1 cellular context compared by ENCODE assay signal in the genomic region with DNA sequence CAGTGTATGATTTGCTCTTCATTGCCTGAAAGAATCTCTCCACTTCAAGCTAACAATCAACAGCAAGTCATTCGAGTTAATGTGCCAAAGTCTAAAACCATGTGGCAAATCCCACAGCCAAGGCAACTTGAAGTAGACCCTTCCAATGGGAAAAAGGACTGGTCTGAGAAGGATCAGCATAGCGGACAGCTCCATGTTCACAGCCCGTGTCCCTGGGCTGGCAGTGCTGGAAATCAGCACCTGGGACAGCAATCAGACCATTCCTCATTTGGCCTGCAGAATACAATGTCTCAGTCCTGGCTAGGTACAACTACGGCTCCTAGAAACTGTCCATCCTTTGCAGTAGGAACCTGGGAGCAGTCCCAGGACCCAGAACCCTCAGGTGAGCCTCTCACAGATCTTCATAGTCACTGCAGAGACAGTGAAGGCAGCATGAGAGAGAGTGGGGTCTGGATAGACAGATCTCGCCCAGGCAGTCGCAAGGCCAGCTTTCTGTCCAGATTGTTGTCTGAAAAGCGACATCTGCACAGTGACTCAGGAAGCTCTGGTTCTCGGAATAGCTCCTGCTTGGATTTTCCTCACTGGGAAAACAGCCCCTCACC.
TF ChIP-seq lines count a peak whose summit lies in the region.

No MANE protein-coding gene starts in this region.

TF ChIP-seq in HepG2, 621 proteins besides CTCF, POLR2A, EP300 and RAD21 (continued from another document and continues in another):
- TF ChIP-seq, protein P1, sequence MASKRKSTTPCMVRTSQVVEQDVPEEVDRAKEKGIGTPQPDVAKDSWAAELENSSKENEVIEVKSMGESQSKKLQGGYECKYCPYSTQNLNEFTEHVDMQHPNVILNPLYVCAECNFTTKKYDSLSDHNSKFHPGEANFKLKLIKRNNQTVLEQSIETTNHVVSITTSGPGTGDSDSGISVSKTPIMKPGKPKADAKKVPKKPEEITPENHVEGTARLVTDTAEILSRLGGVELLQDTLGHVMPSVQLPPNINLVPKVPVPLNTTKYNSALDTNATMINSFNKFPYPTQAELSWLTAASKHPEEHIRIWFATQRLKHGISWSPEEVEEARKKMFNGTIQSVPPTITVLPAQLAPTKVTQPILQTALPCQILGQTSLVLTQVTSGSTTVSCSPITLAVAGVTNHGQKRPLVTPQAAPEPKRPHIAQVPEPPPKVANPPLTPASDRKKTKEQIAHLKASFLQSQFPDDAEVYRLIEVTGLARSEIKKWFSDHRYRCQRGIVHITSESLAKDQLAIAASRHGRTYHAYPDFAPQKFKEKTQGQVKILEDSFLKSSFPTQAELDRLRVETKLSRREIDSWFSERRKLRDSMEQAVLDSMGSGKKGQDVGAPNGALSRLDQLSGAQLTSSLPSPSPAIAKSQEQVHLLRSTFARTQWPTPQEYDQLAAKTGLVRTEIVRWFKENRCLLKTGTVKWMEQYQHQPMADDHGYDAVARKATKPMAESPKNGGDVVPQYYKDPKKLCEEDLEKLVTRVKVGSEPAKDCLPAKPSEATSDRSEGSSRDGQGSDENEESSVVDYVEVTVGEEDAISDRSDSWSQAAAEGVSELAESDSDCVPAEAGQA (IDR thresholded peaks at IDR 0.05; ENCODE audit: low read depth) = no peak
- TF ChIP-seq, protein P1 (CRISPR knock-in tag; IDR thresholded peaks at IDR 0.05; ENCODE audit: borderline replicate concordance) = peak; percentile 80; the same call in 1 of the 2 replicates
- TF ChIP-seq FOXJ3 (CRISPR knock-in tag; IDR thresholded peaks at IDR 0.05; ENCODE audit: borderline replicate concordance) = no peak
- TF ChIP-seq ZNF7 (CRISPR knock-in tag; IDR thresholded peaks at IDR 0.05) = peak; percentile 58; the same call in 1 of the 2 replicates
- peak; percentile 84; the same call in 1 of the 2 replicates for TF ChIP-seq SATB2 (CRISPR knock-in tag; IDR thresholded peaks at IDR 0.05)
- TF ChIP-seq ZNF589 (CRISPR knock-in tag; conservative IDR thresholded peaks at IDR 0.05) = peak; percentile 95
- TF ChIP-seq MYC (CRISPR knock-in tag; IDR thresholded peaks at IDR 0.05; ENCODE audit: borderline replicate concordance) = 0 out of 2 replicates have a peak, but pooled peaks have one; percentile 21
- no peak for TF ChIP-seq ZNF550 (CRISPR knock-in tag; IDR thresholded peaks at IDR 0.05; ENCODE audit: borderline replicate concordance)
- no peak for TF ChIP-seq ZNF614 (CRISPR knock-in tag; IDR thresholded peaks at IDR 0.05; ENCODE audit: borderline replicate concordance)
- peak; percentile 91; the same call in 1 of the 2 replicates for TF ChIP-seq AHR (CRISPR knock-in tag; IDR thresholded peaks at IDR 0.05)
- TF ChIP-seq ZC3H4 (CRISPR knock-in tag; IDR thresholded peaks at IDR 0.05; ENCODE audit: borderline replicate concordance) = peak; percentile 62; the same call in 1 of the 2 replicates
- TF ChIP-seq ZNF577 (CRISPR knock-in tag; IDR thresholded peaks at IDR 0.05; ENCODE audit: borderline replicate concordance, low read depth) = no peak
- TF ChIP-seq ZNF224 (CRISPR knock-in tag; IDR thresholded peaks at IDR 0.05) = peak; percentile 69; the same call in 1 of the 2 replicates
- 0 out of 2 replicates have a peak, but pooled peaks have one; percentile 46 for TF ChIP-seq ZNF333 (CRISPR knock-in tag; IDR thresholded peaks at IDR 0.05; ENCODE audit: borderline replicate concordance)
- TF ChIP-seq ZNF816 (CRISPR knock-in tag; IDR thresholded peaks at IDR 0.05; ENCODE audit: borderline replicate concordance) = no peak
- no peak for TF ChIP-seq ZNF292 (CRISPR knock-in tag; IDR thresholded peaks at IDR 0.05; ENCODE audit: borderline replicate concordance, low read depth)
- no peak for TF ChIP-seq FOXC1 (CRISPR knock-in tag; IDR thresholded peaks at IDR 0.05; ENCODE audit: borderline replicate concordance)
- peak; percentile 44; the same call in 1 of the 2 replicates for TF ChIP-seq ZNF891 (CRISPR knock-in tag; IDR thresholded peaks at IDR 0.05)
- TF ChIP-seq ZNF619 (CRISPR knock-in tag; IDR thresholded peaks at IDR 0.05) = no peak
- TF ChIP-seq ARNT2 (CRISPR knock-in tag; IDR thresholded peaks at IDR 0.05; ENCODE audit: low read depth) = no peak
- TF ChIP-seq CEBPG (CRISPR knock-in tag; IDR thresholded peaks at IDR 0.05) = no peak
- TF ChIP-seq ZNF24 (IDR thresholded peaks at IDR 0.05) = no peak
- TF ChIP-seq ZNF773 (CRISPR knock-in tag; IDR thresholded peaks at IDR 0.05; ENCODE audit: borderline replicate concordance) = peak; percentile 94
- TF ChIP-seq ZNF530 (CRISPR knock-in tag; IDR thresholded peaks at IDR 0.05; ENCODE audit: low read depth) = 0 out of 2 replicates have a peak, but pooled peaks have one; percentile 73
- no peak for TF ChIP-seq ZNF33B (CRISPR knock-in tag; IDR thresholded peaks at IDR 0.05)
- no peak for TF ChIP-seq ZNF44 (CRISPR knock-in tag; IDR thresholded peaks at IDR 0.05)
- TF ChIP-seq ATF1 (CRISPR knock-in tag; IDR thresholded peaks at IDR 0.05) = no peak
- TF ChIP-seq SAFB2 (CRISPR knock-in tag; IDR thresholded peaks at IDR 0.05; ENCODE audit: borderline replicate concordance, low read depth) = no peak
- no peak for TF ChIP-seq ZNF788 (CRISPR knock-in tag; IDR thresholded peaks at IDR 0.05; ENCODE audit: borderline replicate concordance)
- 0 out of 2 replicates have a peak, but pooled peaks have one; percentile 32 for TF ChIP-seq ZBTB2 (CRISPR knock-in tag; IDR thresholded peaks at IDR 0.05; ENCODE audit: low read depth)
- TF ChIP-seq PITX1 (CRISPR knock-in tag; IDR thresholded peaks at IDR 0.05) = no peak
- TF ChIP-seq HNRNPUL1 (IDR thresholded peaks at IDR 0.05; ENCODE audit: low read depth, low read length) = no peak
- no peak for TF ChIP-seq ADNP (CRISPR knock-in tag; IDR thresholded peaks at IDR 0.05)
- no peak for TF ChIP-seq ZNF354B (CRISPR knock-in tag; IDR thresholded peaks at IDR 0.05)
- no peak for TF ChIP-seq ZNF75D (CRISPR knock-in tag; IDR thresholded peaks at IDR 0.05; ENCODE audit: borderline replicate concordance)
- peak; percentile 75; the same call in 1 of the 2 replicates for TF ChIP-seq ZFP1 (CRISPR knock-in tag; IDR thresholded peaks at IDR 0.05)
- no peak for TF ChIP-seq ZNF180 (CRISPR knock-in tag; IDR thresholded peaks at IDR 0.05; ENCODE audit: borderline replicate concordance, low read depth)
- peak; percentile 60 for TF ChIP-seq ELF3 (CRISPR knock-in tag; IDR thresholded peaks at IDR 0.05)
- TF ChIP-seq SRSF4 (IDR thresholded peaks at IDR 0.05; ENCODE audit: low read depth, low read length, poor library complexity, severe bottlenecking) = no peak
- TF ChIP-seq BCLAF1 (IDR thresholded peaks at IDR 0.05) = no peak
- TF ChIP-seq, protein P2, sequence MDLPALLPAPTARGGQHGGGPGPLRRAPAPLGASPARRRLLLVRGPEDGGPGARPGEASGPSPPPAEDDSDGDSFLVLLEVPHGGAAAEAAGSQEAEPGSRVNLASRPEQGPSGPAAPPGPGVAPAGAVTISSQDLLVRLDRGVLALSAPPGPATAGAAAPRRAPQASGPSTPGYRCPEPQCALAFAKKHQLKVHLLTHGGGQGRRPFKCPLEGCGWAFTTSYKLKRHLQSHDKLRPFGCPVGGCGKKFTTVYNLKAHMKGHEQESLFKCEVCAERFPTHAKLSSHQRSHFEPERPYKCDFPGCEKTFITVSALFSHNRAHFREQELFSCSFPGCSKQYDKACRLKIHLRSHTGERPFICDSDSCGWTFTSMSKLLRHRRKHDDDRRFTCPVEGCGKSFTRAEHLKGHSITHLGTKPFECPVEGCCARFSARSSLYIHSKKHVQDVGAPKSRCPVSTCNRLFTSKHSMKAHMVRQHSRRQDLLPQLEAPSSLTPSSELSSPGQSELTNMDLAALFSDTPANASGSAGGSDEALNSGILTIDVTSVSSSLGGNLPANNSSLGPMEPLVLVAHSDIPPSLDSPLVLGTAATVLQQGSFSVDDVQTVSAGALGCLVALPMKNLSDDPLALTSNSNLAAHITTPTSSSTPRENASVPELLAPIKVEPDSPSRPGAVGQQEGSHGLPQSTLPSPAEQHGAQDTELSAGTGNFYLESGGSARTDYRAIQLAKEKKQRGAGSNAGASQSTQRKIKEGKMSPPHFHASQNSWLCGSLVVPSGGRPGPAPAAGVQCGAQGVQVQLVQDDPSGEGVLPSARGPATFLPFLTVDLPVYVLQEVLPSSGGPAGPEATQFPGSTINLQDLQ (CRISPR knock-in tag; IDR thresholded peaks at IDR 0.05) = no peak
- peak; percentile 70; the same call in 1 of the 2 replicates for TF ChIP-seq E2F5 (CRISPR knock-in tag; conservative IDR thresholded peaks at IDR 0.05)
- no peak for TF ChIP-seq FOXA1 (IDR thresholded peaks at IDR 0.05)
- TF ChIP-seq FOXA1 (CRISPR knock-in tag; IDR thresholded peaks at IDR 0.05) = no peak
- TF ChIP-seq HNRNPLL (IDR thresholded peaks at IDR 0.05; ENCODE audit: low read depth, low read length, poor library complexity, severe bottlenecking) = no peak
- TF ChIP-seq ZNF670 (CRISPR knock-in tag; IDR thresholded peaks at IDR 0.05; ENCODE audit: borderline replicate concordance) = no peak
- peak; percentile 87 for TF ChIP-seq ZNF205 (CRISPR knock-in tag; IDR thresholded peaks at IDR 0.05)
- no peak for TF ChIP-seq ZNF10 (CRISPR knock-in tag; IDR thresholded peaks at IDR 0.05; ENCODE audit: borderline replicate concordance, low read depth)
- no peak for TF ChIP-seq ZNF549 (CRISPR knock-in tag; IDR thresholded peaks at IDR 0.05)
- no peak for TF ChIP-seq ZNF513 (CRISPR knock-in tag; conservative IDR thresholded peaks at IDR 0.05)
- no peak for TF ChIP-seq SUZ12 (IDR thresholded peaks at IDR 0.05; ENCODE audit: low read depth, low read length)
- TF ChIP-seq MAFG (CRISPR knock-in tag; IDR thresholded peaks at IDR 0.05) = no peak
- no peak for TF ChIP-seq SSRP1 (CRISPR knock-in tag; IDR thresholded peaks at IDR 0.05)
- no peak for TF ChIP-seq EED (CRISPR knock-in tag; IDR thresholded peaks at IDR 0.05)
- peak; percentile 86; the same call in 1 of the 2 replicates for TF ChIP-seq FOXK1 (CRISPR knock-in tag; IDR thresholded peaks at IDR 0.05; ENCODE audit: borderline replicate concordance, low read depth)
- TF ChIP-seq ZNF367 (CRISPR knock-in tag; IDR thresholded peaks at IDR 0.05; ENCODE audit: borderline replicate concordance) = peak; percentile 81; the same call in 1 of the 2 replicates
